In genomic region chr11:69269926-69270697, GRCh38 we compare ENCODE assay signal across 31 cellular contexts. TPM values are rescaled to one million over a fixed set of nuclear protein-coding genes. Genes with fewer than 3 reads are reported as not detected.
"Had no signal": no experiment of that assay in that cellular context is flagged by ENCODE, and none has a peak within 500 bp of the region (broad histone marks: within the 10 kb centered on the region; RNA-seq: fewer than 3 reads in every experiment).

No MANE protein-coding gene starts in this region.

- DNase-seq: activated CD4-positive, alpha-beta memory T cell treated with anti-CD3 and anti-CD28 coated beads for 36 hours; activated CD4-positive, alpha-beta T cell treated with anti-CD3 and anti-CD28 coated beads for 36 hours; activated CD4-positive, alpha-beta T cell treated with anti-CD3 and anti-CD28 coated beads, Interleukin-2, amount 10 ng/mL, durations not matched to agents 24 days and 14 days; activated CD4-positive, CD25-positive, alpha-beta regulatory T cell; activated CD4-positive, CD25-positive, alpha-beta regulatory T cell treated with anti-CD3 and anti-CD28 coated beads, Interleukin-2, amount 50 U/mL, for 72 hours; activated CD8-positive, alpha-beta memory T cell treated with anti-CD3 and anti-CD28 coated beads, Interleukin-2, amount 10 ng/mL, durations not matched to agents 7 days and 5 days; activated CD8-positive, alpha-beta memory T cell treated with anti-CD3 and anti-CD28 coated beads, Interleukin-2, amount 50 U/mL, for 4 hours; activated CD8-positive, alpha-beta T cell treated with anti-CD3 and anti-CD28 coated beads, Interleukin-2, amount 10 ng/mL, durations not matched to agents 7 days and 5 days; activated effector memory CD4-positive, alpha-beta T cell treated with anti-CD3 and anti-CD28 coated beads, Interleukin-2, amount 50 U/mL, for 16 hours; activated naive CD4-positive, alpha-beta T cell treated with anti-CD3 and anti-CD28 coated beads for 36 hours; activated naive CD8-positive, alpha-beta T cell treated with anti-CD3 and anti-CD28 coated beads, Interleukin-2, amount 10 ng/mL, durations not matched to agents 7 days and 5 days; activated T-cell treated with anti-CD3 and anti-CD28 coated beads, Interleukin-2, amount 50 U/mL, for 1 hour; activated T-cell treated with anti-CD3 and anti-CD28 coated beads, Interleukin-2, amount 50 U/mL, for 48 hours; central memory CD4-positive, alpha-beta T cell; dorsolateral prefrontal cortex; effector memory CD4-positive, alpha-beta T cell; endodermal cell; erythroblast; foreskin keratinocyte; gastrocnemius medialis; glutamatergic neuron; T-helper 1 cell; T-helper 17 cell; T1000 had no signal

- H3K9me3 ChIP-seq: ascending aorta, breast epithelium, esophagus muscularis mucosa, gastrocnemius medialis had no signal

- H3K27ac ChIP-seq: ascending aorta, breast epithelium, cardiac muscle cell, coronary artery, dorsolateral prefrontal cortex, esophagus muscularis mucosa, foreskin keratinocyte, gastrocnemius medialis had no signal

- H3K4me3 ChIP-seq: ascending aorta, breast epithelium, cardiac muscle cell, coronary artery, dorsolateral prefrontal cortex, esophagus muscularis mucosa, gastrocnemius medialis had no signal

- H3K27me3 ChIP-seq: ascending aorta, breast epithelium, cardiac muscle cell, gastrocnemius medialis had no signal

- ATAC-seq: activated CD4-positive, alpha-beta T cell treated with anti-CD3 and anti-CD28 coated beads for 36 hours; activated CD8-positive, alpha-beta memory T cell treated with anti-CD3 and anti-CD28 coated beads, Interleukin-2, amount 10 ng/mL, durations not matched to agents 7 days and 5 days; activated CD8-positive, alpha-beta T cell treated with anti-CD3 and anti-CD28 coated beads, Interleukin-2, amount 10 ng/mL, durations not matched to agents 7 days and 5 days; activated naive CD4-positive, alpha-beta T cell treated with anti-CD3 and anti-CD28 coated beads, Interleukin-2, amount 50 U/mL, for 72 hours; foreskin keratinocyte; gastrocnemius medialis; T-helper 17 cell had no signal

- H3K36me3 ChIP-seq: ascending aorta, breast epithelium, cardiac muscle cell, esophagus muscularis mucosa, gastrocnemius medialis had no signal

- H3K4me1 ChIP-seq: ascending aorta, breast epithelium, foreskin keratinocyte, gastrocnemius medialis had no signal

RNA-seq across cellular contexts. Expression of gene MYEOV, which starts 23.8 kb away (rescaled TPM):
- total RNA-seq: activated CD4-positive, alpha-beta T cell treated with anti-CD3 and anti-CD28 coated beads for 36 hours; activated CD8-positive, alpha-beta memory T cell treated with anti-CD3 and anti-CD28 coated beads, Interleukin-2, amount 10 ng/mL, durations not matched to agents 7 days and 5 days; activated CD8-positive, alpha-beta T cell treated with anti-CD3 and anti-CD28 coated beads, Interleukin-2, amount 10 ng/mL, durations not matched to agents 7 days and 5 days; activated naive CD4-positive, alpha-beta T cell treated with anti-CD3 and anti-CD28 coated beads, Interleukin-2, amount 50 U/mL, for 72 hours; activated naive CD8-positive, alpha-beta T cell treated with anti-CD3 and anti-CD28 coated beads, Interleukin-2, amount 10 ng/mL, durations not matched to agents 7 days and 5 days; ascending aorta; cerebellum; endodermal cell; esophagus muscularis mucosa had no signal
- polyA plus RNA-seq: cardiac muscle cell had no signal
